Comparison of ENCODE assay signal across 16 cellular contexts in genomic region chr2:217412721-217413120, GRCh38.
DNase-seq lines count a peak whose midpoint lies in the region; ATAC-seq, FAIRE-seq and TF ChIP-seq lines count a peak whose summit lies in the region.
"Had no signal": no experiment of that assay in that cellular context is flagged by ENCODE, and none has a peak within 500 bp of the region (broad histone marks: within the 10 kb centered on the region; RNA-seq: fewer than 3 reads in every experiment).

No MANE protein-coding gene starts in this region.

- H3K27ac Mint-ChIP-seq in astrocyte (ENCODE audit: unreplicated experiment): peak overlapping the region; percentile 21
- no peak overlapping the region for H3K27ac Mint-ChIP-seq in natural killer cell treated with Interleukin-12 subunit alpha and Interleukin-12 subunit beta and Interleukin-15 and Interleukin-18, amount 100 ng/mL, for 72 hours
- H3K27ac Mint-ChIP-seq: activated T-helper 1 cell treated with anti-CD3 and anti-CD28 coated beads, Interleukin-12 subunit alpha, Interleukin-12 subunit beta, Interleukin-2, Interleukin-4 antibody, amounts not matched to agents 30 ng/mL and 10 ng/mL and 1 ng/mL, durations not matched to agents 14 hours and 24 hours and 36 hours had no signal

- H3K4me2 ChIP-seq in astrocyte (ENCODE audit: low read length): peak overlapping the region; percentile 1

- no peaks in the 10 kb centered on the region for H4K20me1 ChIP-seq in astrocyte (ENCODE audit: insufficient read depth, low read length)

- H3K27me3 Mint-ChIP-seq in astrocyte (ENCODE audit: low read depth, unreplicated experiment): no peaks in the 10 kb centered on the region
- peaks cover 20 to 50% of the 10 kb centered on the region in 2 donors for H3K27me3 Mint-ChIP-seq in natural killer cell treated with Interleukin-12 subunit alpha and Interleukin-12 subunit beta and Interleukin-15 and Interleukin-18, amount 100 ng/mL, for 72 hours

- H3K9ac ChIP-seq in astrocyte (ENCODE audit: low read length): no peak overlapping the region

- DNase-seq in DMS 273 treated with DMSO at 0.1 percent for 48 hours (lab: John Stamatoyannopoulos, UW) (peak; percentile 44), astrocyte (ENCODE audit: low read depth) (peak; percentile 57), islet precursor cell (peak; percentile 61), spleen (no peak), pons (ENCODE audit: low spot score) (no peak), omental fat pad (ENCODE audit: low spot score) (no peak)
- DNase-seq in natural killer cell treated with Interleukin-12 subunit alpha and Interleukin-12 subunit beta and Interleukin-15 and Interleukin-18, amount 100 ng/mL, for 72 hours (ENCODE audit: low spot score): no peak
- DNase-seq: activated CD4-positive, alpha-beta T cell treated with anti-CD3 and anti-CD28 coated beads for 4 hours; DMS79; Karpas-422; NCI-H2029; stimulated activated CD4-positive, alpha-beta T cell treated with anti-CD3 and anti-CD28 coated beads, Interleukin-12 subunit alpha, Interleukin-12 subunit beta, amount 100 ng/mL, for 4 hours had no signal

- no peak overlapping the region for H2AFZ ChIP-seq in astrocyte (ENCODE audit: low read depth, low read length)

- no peaks in the 10 kb centered on the region for H3K79me2 ChIP-seq in astrocyte (ENCODE audit: insufficient read depth, low read length)

- no peaks in the 10 kb centered on the region for H3K9me3 Mint-ChIP-seq in astrocyte (ENCODE audit: unreplicated experiment)
- H3K9me3 Mint-ChIP-seq in natural killer cell treated with Interleukin-12 subunit alpha and Interleukin-12 subunit beta and Interleukin-15 and Interleukin-18, amount 100 ng/mL, for 72 hours: no peaks in the 10 kb centered on the region
- H3K9me3 Mint-ChIP-seq: activated T-helper 1 cell treated with anti-CD3 and anti-CD28 coated beads, Interleukin-12 subunit alpha, Interleukin-12 subunit beta, Interleukin-2, Interleukin-4 antibody, amounts not matched to agents 30 ng/mL and 10 ng/mL and 1 ng/mL, durations not matched to agents 14 hours and 24 hours and 36 hours had no signal

- WGBS in spleen, 5 donors: 75 to 87% (median 86%) methylated on average over 4 of the region's 4 CpGs

- TF ChIP-seq POLR2A in spleen (IDR thresholded peaks at IDR 0.05): no peak

- H3K36me3 ChIP-seq in astrocyte (ENCODE audit: insufficient read depth, low read length) (no peaks in the 10 kb centered on the region), spleen (no peaks in the 10 kb centered on the region)

- no peaks in the 10 kb centered on the region for H3K36me3 Mint-ChIP-seq in astrocyte (ENCODE audit: low read depth, unreplicated experiment)
- H3K36me3 Mint-ChIP-seq in natural killer cell treated with Interleukin-12 subunit alpha and Interleukin-12 subunit beta and Interleukin-15 and Interleukin-18, amount 100 ng/mL, for 72 hours: no peaks in the 10 kb centered on the region

- TF ChIP-seq CTCF in astrocyte (IDR thresholded peaks at IDR 0.05; ENCODE audit: insufficient read depth, low read depth, low read length): no peak
- TF ChIP-seq CTCF in spleen (IDR thresholded peaks at IDR 0.05 in 8 of 11, conservative IDR thresholded peaks at IDR 0.05 in 3 of 11): no peak
- no peak for TF ChIP-seq CTCF in omental fat pad (IDR thresholded peaks at IDR 0.05)

- no peaks in the 10 kb centered on the region for H3K9me3 ChIP-seq in astrocyte (ENCODE audit: insufficient read depth, low read depth, low read length)
- H3K9me3 ChIP-seq in spleen: no peaks in the 10 kb centered on the region

- intact Hi-C loops in spleen (cut with DNase I; ENCODE audit: low total_unique reads): no loop called here

- no peak overlapping the region for H3K27ac ChIP-seq in astrocyte (ENCODE audit: low read depth, low read length)
- peak overlapping the region in 6 of 8 donors; percentile 26 to 47 (median 32) for H3K27ac ChIP-seq in spleen

- peak; percentile 9 for FAIRE-seq in astrocyte (lab: Jason Lieb, UNC)
- FAIRE-seq: endothelial cell of umbilical vein, GM19239 had no signal

- ATAC-seq in HG03460 (IDR thresholded peaks at IDR 0.05; ENCODE audit: unreplicated experiment) (no peak), omental fat pad (ENCODE audit: low FRiP score) (no peak)
- ATAC-seq in natural killer cell treated with Interleukin-12 subunit alpha and Interleukin-12 subunit beta and Interleukin-15 and Interleukin-18, amount 100 ng/mL, for 72 hours: no peak

- no peak overlapping the region for H3K4me3 Mint-ChIP-seq in astrocyte (ENCODE audit: unreplicated experiment)
- no peak overlapping the region for H3K4me3 Mint-ChIP-seq in natural killer cell treated with Interleukin-12 subunit alpha and Interleukin-12 subunit beta and Interleukin-15 and Interleukin-18, amount 100 ng/mL, for 72 hours
- H3K4me3 Mint-ChIP-seq: activated T-helper 1 cell treated with anti-CD3 and anti-CD28 coated beads, Interleukin-12 subunit alpha, Interleukin-12 subunit beta, Interleukin-2, Interleukin-4 antibody, amounts not matched to agents 30 ng/mL and 10 ng/mL and 1 ng/mL, durations not matched to agents 14 hours and 24 hours and 36 hours had no signal

- H3K4me1 ChIP-seq in astrocyte (ENCODE audit: insufficient read depth, low read length): peaks cover 10% of the 10 kb centered on the region
- H3K4me1 ChIP-seq in spleen: peaks cover 0 to 20% (median 1%) of the 10 kb centered on the region in 6 donors

- no peak overlapping the region for H3K4me3 ChIP-seq in astrocyte (ENCODE audit: insufficient read depth, low read depth, low read length)
- no peak overlapping the region for H3K4me3 ChIP-seq in spleen

- peaks cover 28% of the 10 kb centered on the region for H3K4me1 Mint-ChIP-seq in astrocyte (ENCODE audit: low read depth, unreplicated experiment)
- H3K4me1 Mint-ChIP-seq in natural killer cell treated with Interleukin-12 subunit alpha and Interleukin-12 subunit beta and Interleukin-15 and Interleukin-18, amount 100 ng/mL, for 72 hours (ENCODE audit: low read depth in 2 of 2): no peaks in the 10 kb centered on the region

- H3K27me3 ChIP-seq in astrocyte (ENCODE audit: insufficient read depth, low read length): no peaks in the 10 kb centered on the region
- no peaks in the 10 kb centered on the region for H3K27me3 ChIP-seq in spleen (replicated peaks in 1 of 7)

Comparison
In these comparisons a context has a peak if more than half of its experiments do, and no peak if none do; other contexts are left out.
1. DNase-seq: peak in DMS 273 treated with DMSO at 0.1 percent for 48 hours (single experiment), astrocyte (single experiment) and islet precursor cell (single experiment); none in spleen (single experiment), pons (single experiment), omental fat pad (single experiment) and natural killer cell treated with Interleukin-12 subunit alpha and Interleukin-12 subunit beta and Interleukin-15 and Interleukin-18, amount 100 ng/mL, for 72 hours (single experiment).